ENCODE assay signal across 16 cellular contexts in the genomic region with DNA sequence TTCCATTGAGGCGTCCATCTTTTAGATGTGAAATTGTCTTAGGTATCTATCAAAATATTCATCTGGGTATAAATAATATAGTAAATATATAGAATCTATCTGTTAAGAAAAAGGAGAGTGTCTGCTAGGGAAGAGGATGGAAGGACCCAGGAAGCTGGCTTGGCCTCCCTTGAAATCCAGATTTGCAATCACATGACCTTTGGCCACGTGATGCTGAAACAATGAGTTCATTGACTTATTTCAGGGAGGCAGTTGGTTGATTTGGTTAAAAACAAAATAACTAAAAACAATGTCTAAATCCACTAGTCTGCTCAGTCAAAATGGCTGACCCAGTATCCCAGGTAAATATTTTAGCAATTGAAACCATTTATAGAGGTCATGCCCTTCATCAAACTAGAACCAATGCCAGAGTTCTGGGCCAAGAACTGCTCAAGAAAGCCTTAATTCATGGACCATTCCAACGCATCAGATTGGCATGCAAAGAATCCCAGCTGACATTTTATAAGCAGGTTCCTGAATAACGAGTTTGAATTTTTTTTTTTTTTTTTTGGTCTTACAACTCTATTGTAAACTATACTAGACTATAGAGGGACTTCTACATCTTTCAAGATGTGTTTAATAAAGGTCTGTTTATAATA.
DNase-seq lines count a peak whose midpoint lies in the region; ATAC-seq, FAIRE-seq and TF ChIP-seq lines count a peak whose summit lies in the region.
"Had no signal": no experiment of that assay in that cellular context is flagged by ENCODE, and none has a peak within 500 bp of the region (broad histone marks: within the 10 kb centered on the region; RNA-seq: fewer than 3 reads in every experiment).

No MANE protein-coding gene starts in this region.

- TF ChIP-seq POLR2A in esophagus squamous epithelium (IDR thresholded peaks at IDR 0.05): no peak

- TF ChIP-seq CTCF in esophagus squamous epithelium (IDR thresholded peaks at IDR 0.05): no peak

- H3K27me3 ChIP-seq in esophagus squamous epithelium: no peaks in the 10 kb centered on the region
- H3K27me3 ChIP-seq: left lung, SJCRH30, testis had no signal

- H3K27ac ChIP-seq in esophagus squamous epithelium: no peak overlapping the region
- H3K27ac ChIP-seq: left lung, SJCRH30, testis had no signal

- DNase-seq in ELR (ENCODE audit: low read depth): peak; percentile 69
- no peak for DNase-seq in RCC 7860 (ENCODE audit: low spot score)
- peak; percentile 18 for DNase-seq in myocyte (ENCODE audit: low read depth)
- DNase-seq in esophagus squamous epithelium (lab: John Stamatoyannopoulos, UW): no peak
- DNase-seq in pons (ENCODE audit: low spot score): no peak
- DNase-seq in ureter (ENCODE audit: low spot score): no peak
- DNase-seq: C1 segment of cervical spinal cord; DMS79; left lung; naive thymus-derived CD8-positive, alpha-beta T cell; SJCRH30; stimulated activated CD4-positive, alpha-beta T cell treated with anti-CD3 and anti-CD28 coated beads, Interleukin-1b, Interleukin-23, amount 100 ng/mL, for 48 hours; testis had no signal

- ATAC-seq in HG02610 (IDR thresholded peaks at IDR 0.05; ENCODE audit: unreplicated experiment): no peak
- ATAC-seq: left lung; naive thymus-derived CD8-positive, alpha-beta T cell had no signal

- H3K36me3 ChIP-seq in esophagus squamous epithelium: peaks cover 0 to 14% (median 0%) of the 10 kb centered on the region in 3 donors
- H3K36me3 ChIP-seq: left lung had no signal

- no peaks in the 10 kb centered on the region for H3K4me1 ChIP-seq in esophagus squamous epithelium
- H3K4me1 ChIP-seq: left lung, testis had no signal

- H3K4me3 ChIP-seq in esophagus squamous epithelium: no peak overlapping the region
- H3K4me3 ChIP-seq: left lung, SJCRH30, testis had no signal

- WGBS in esophagus squamous epithelium, 2 donors: 44 to 52% methylated on average over 4 of the region's 4 CpGs

- FAIRE-seq in RCC 7860 (lab: Jason Lieb, UNC) (peak; percentile 31), colon (lab: Jason Lieb, UNC) (peak; percentile 88)
- FAIRE-seq: TTC549 had no signal

- intact Hi-C loops in esophagus squamous epithelium (cut with DNase I): no loop called here

- H3K9me3 ChIP-seq in esophagus squamous epithelium: no peaks in the 10 kb centered on the region
- H3K9me3 ChIP-seq: left lung, SJCRH30, testis had no signal

Comparison
In these comparisons a context has a peak if more than half of its experiments do, and no peak if none do; other contexts are left out.
1. DNase-seq: peak in ELR (single experiment) and myocyte (single experiment); none in RCC 7860 (single experiment), esophagus squamous epithelium (single experiment), pons (single experiment) and ureter (single experiment).